In the genomic region with DNA sequence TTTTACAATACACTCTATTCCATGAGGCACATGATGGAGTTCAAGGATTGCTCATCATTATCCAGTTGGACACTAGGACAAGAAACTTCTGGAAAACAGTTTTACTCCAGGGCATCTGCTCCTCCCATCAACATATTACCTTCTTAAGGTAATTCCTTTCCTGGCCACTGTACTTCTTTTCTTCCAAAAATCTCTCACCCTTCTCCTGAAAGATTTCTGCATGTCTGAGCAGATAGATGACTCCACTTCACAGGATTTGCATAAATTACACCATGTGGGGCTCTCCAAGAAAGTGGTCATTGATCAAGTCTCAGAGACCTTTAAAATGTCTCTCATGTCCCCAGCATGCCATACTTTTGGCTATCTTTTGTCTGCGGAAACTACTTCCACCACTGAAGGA, we compare ENCODE assay signal across 14 cellular contexts.
DNase-seq lines count a peak whose midpoint lies in the region; ATAC-seq, FAIRE-seq and TF ChIP-seq lines count a peak whose summit lies in the region.
"Had no signal": no experiment of that assay in that cellular context is flagged by ENCODE, and none has a peak within 500 bp of the region (broad histone marks: within the 10 kb centered on the region; RNA-seq: fewer than 3 reads in every experiment).

No MANE protein-coding gene starts in this region.

- H2AFZ ChIP-seq in mammary epithelial cell (ENCODE audit: low read depth, low read length): peak overlapping the region; percentile 12
- H2AFZ ChIP-seq in keratinocyte (ENCODE audit: control insufficient read depth, low read length): peak overlapping the region; percentile 67

- H3K9me1 ChIP-seq in keratinocyte (ENCODE audit: control insufficient read depth, extremely low read depth, insufficient read depth, low read length): no peaks in the 10 kb centered on the region

- in situ Hi-C loops in mammary epithelial cell (cut with MboI; ENCODE audit: low sequenced_read_pairs in 2 of 2): no loop called here

- no peaks in the 10 kb centered on the region for H3K9me3 ChIP-seq in A673 (ENCODE audit: low read depth, low read length, poor library complexity, severe bottlenecking)
- no peaks in the 10 kb centered on the region for H3K9me3 ChIP-seq in mammary epithelial cell (replicated peaks; ENCODE audit: insufficient read depth, low read length)
- H3K9me3 ChIP-seq in keratinocyte (ENCODE audit: control insufficient read depth, low read depth, low read length): no peaks in the 10 kb centered on the region
- no peaks in the 10 kb centered on the region for H3K9me3 ChIP-seq in mucosa of descending colon
- H3K9me3 ChIP-seq: SJSA1 had no signal

- intact Hi-C loops in A673 (cut with micrococcal nuclease; ENCODE audit: unreplicated experiment): no loop called here
- intact Hi-C loops in mammary epithelial cell (cut with micrococcal nuclease): loop anchor here (1.0 to 2.0 kb wide), 6 partner anchors 36 to 102 kb away; no protein-coding TSS in a partner anchor
- intact Hi-C loops in mucosa of descending colon (cut with DNase I, micrococcal nuclease): no loop called here

- no peak for TF ChIP-seq CTCF in A673 (conservative IDR thresholded peaks at IDR 0.05; ENCODE audit: low read depth, low read length)
- peak; percentile 13 to 25 for TF ChIP-seq CTCF in mammary epithelial cell (conservative IDR thresholded peaks at IDR 0.05 in 1 of 2, IDR thresholded peaks at IDR 0.05 in 1 of 2; ENCODE audit: extremely low read depth in 1 of 2, insufficient read depth in 1 of 2, low read depth in 1 of 2, low read length in 2 of 2)
- TF ChIP-seq CTCF in keratinocyte (optimal IDR thresholded peaks at IDR 0.05 in 1 of 3, IDR thresholded peaks at IDR 0.05 in 1 of 3, conservative IDR thresholded peaks at IDR 0.05 in 1 of 3; ENCODE audit: extremely low read depth in 1 of 3, insufficient read depth in 2 of 3, low read length in 3 of 3): peak in 1 of 3 experiments; percentile 29
- no peak for TF ChIP-seq CTCF in mucosa of descending colon (IDR thresholded peaks at IDR 0.05)

- H3K4me1 ChIP-seq in A673 (ENCODE audit: insufficient read depth, low read length, poor library complexity, severe bottlenecking): no peaks in the 10 kb centered on the region
- peaks cover 35% of the 10 kb centered on the region for H3K4me1 ChIP-seq in mammary epithelial cell (ENCODE audit: insufficient read depth, low read length)
- H3K4me1 ChIP-seq in keratinocyte (ENCODE audit: control insufficient read depth, extremely low read depth, insufficient read depth, low read length): peaks cover 50% of the 10 kb centered on the region
- H3K4me1 ChIP-seq in mucosa of descending colon (ENCODE audit: low read depth): no peaks in the 10 kb centered on the region

- H3K79me2 ChIP-seq in mammary epithelial cell (ENCODE audit: insufficient read depth, low read length): no peaks in the 10 kb centered on the region
- no peaks in the 10 kb centered on the region for H3K79me2 ChIP-seq in keratinocyte (ENCODE audit: control insufficient read depth, insufficient read depth, low read length)

- dilution Hi-C loops in mammary epithelial cell (cut with HindIII; ENCODE audit: low sequenced_read_pairs): no loop called here
- dilution Hi-C loops in keratinocyte (cut with MboI; ENCODE audit: extremely low pct_ligation_motif_present, low sequenced_read_pairs): no loop called here

- CTCF ChIA-PET in A673 (lab: Charles Lee): no interaction called here
- CTCF ChIA-PET in mammary epithelial cell (lab: Charles Lee; ENCODE audit: low non-redundant PET): interaction anchor here (0.5 kb wide), 1 partner anchor 1170 kb away, joined by 4 read pairs; no protein-coding TSS in a partner anchor

- BruUV-seq in A673 (replicated peaks; lab: Mats Ljungman, UMichigan) (no TSS peak), mammary epithelial cell (replicated peaks; lab: Mats Ljungman, UMichigan) (TSS peak; percentile 77)

- peak; percentile 19 for DNase-seq in A673 (ENCODE audit: low spot score)
- DNase-seq in NCI-H524 (lab: John Stamatoyannopoulos, UW): peak; percentile 14 to 53
- DNase-seq in mammary epithelial cell: peak; percentile 85
- DNase-seq in keratinocyte (ENCODE audit: low read depth, low spot score): peak; percentile 57
- no peak for DNase-seq in activated naive CD4-positive, alpha-beta T cell treated with Interleukin-2 at 50 U/mL for 16 hours
- DNase-seq in stimulated activated naive CD4-positive, alpha-beta T cell treated with Interleukin-2 at 50 U/mL for 16 hours (lab: John Stamatoyannopoulos, UW): no peak
- no peak for DNase-seq in mucosa of descending colon
- DNase-seq: NCI-H1105, NCI-H1694 treated with DMSO at 0.1 percent for 48 hours, NCI-H526 treated with DMSO at 0.1 percent for 48 hours had no signal

- peak overlapping the region; percentile 54 for H3K4me2 ChIP-seq in mammary epithelial cell (ENCODE audit: insufficient read depth, low read depth, low read length)
- peak overlapping the region; percentile 70 for H3K4me2 ChIP-seq in keratinocyte (ENCODE audit: control insufficient read depth, extremely low read depth, insufficient read depth, low read depth, low read length)
- H3K4me2 ChIP-seq: KMS-11 had no signal

- FAIRE-seq in keratinocyte (lab: Jason Lieb, UNC): peak; percentile 73

- POLR2A ChIA-PET in A673 (lab: Charles Lee; ENCODE audit: low non-redundant PET): no interaction called here

- ATAC-seq in GM21619 (IDR thresholded peaks at IDR 0.05; ENCODE audit: unreplicated experiment) (no peak), mucosa of descending colon (no peak)

- H3K4me3 ChIP-seq in A673 (ENCODE audit: low read depth, low read length, poor library complexity, severe bottlenecking): no peak overlapping the region
- H3K4me3 ChIP-seq in mammary epithelial cell (replicated peaks in 1 of 3; ENCODE audit: insufficient read depth in 1 of 3, low read depth in 2 of 3, low read length in 3 of 3): no peak overlapping the region
- H3K4me3 ChIP-seq in keratinocyte (ENCODE audit: control insufficient read depth in 2 of 3, extremely low read depth in 1 of 3, insufficient read depth in 2 of 3, low read depth in 1 of 3, low read length in 3 of 3): peak overlapping the region in 2 of 3 experiments; percentile 40 to 45
- no peak overlapping the region for H3K4me3 ChIP-seq in mucosa of descending colon
- H3K4me3 ChIP-seq: SJSA1 had no signal

- H4K20me1 ChIP-seq in mammary epithelial cell (ENCODE audit: insufficient read depth, low read length) (no peaks in the 10 kb centered on the region), keratinocyte (ENCODE audit: control insufficient read depth, extremely low read depth, insufficient read depth, low read length) (no peaks in the 10 kb centered on the region)

- no peaks in the 10 kb centered on the region for H3K36me3 ChIP-seq in A673 (ENCODE audit: insufficient read depth, low read length, poor library complexity, severe bottlenecking)
- H3K36me3 ChIP-seq in mammary epithelial cell (ENCODE audit: insufficient read depth, low read length): no peaks in the 10 kb centered on the region
- no peaks in the 10 kb centered on the region for H3K36me3 ChIP-seq in keratinocyte (ENCODE audit: control insufficient read depth in 2 of 2, extremely low read depth in 1 of 2, insufficient read depth in 2 of 2, low read length in 2 of 2)
- no peaks in the 10 kb centered on the region for H3K36me3 ChIP-seq in mucosa of descending colon (ENCODE audit: low read depth)
- H3K36me3 ChIP-seq: SJSA1 had no signal

- WGBS in mammary epithelial cell (ENCODE audit: low coverage, missing lambda C conversion rate): 100% methylated on average over 1 of the region's 1 CpG

- H3K9ac ChIP-seq in mammary epithelial cell (ENCODE audit: insufficient read depth, low read length) (no peak overlapping the region), keratinocyte (ENCODE audit: control insufficient read depth, extremely low read depth, insufficient read depth, low read length) (peak overlapping the region; percentile 75)
- H3K9ac ChIP-seq: KMS-11 had no signal

- H3K27me3 ChIP-seq in A673 (replicated peaks; ENCODE audit: insufficient read depth, low read depth, low read length, poor library complexity) (no peaks in the 10 kb centered on the region), mammary epithelial cell (ENCODE audit: insufficient read depth, low read length) (no peaks in the 10 kb centered on the region), keratinocyte (ENCODE audit: control insufficient read depth, extremely low read depth, insufficient read depth, low read length) (no peaks in the 10 kb centered on the region)
- H3K27me3 ChIP-seq: SJSA1 had no signal

- no peak overlapping the region for H3K27ac ChIP-seq in A673 (ENCODE audit: low read depth, low read length, poor library complexity, severe bottlenecking)
- peak overlapping the region; percentile 83 for H3K27ac ChIP-seq in mammary epithelial cell (ENCODE audit: insufficient read depth, low read depth, low read length)
- peak overlapping the region; percentile 99 for H3K27ac ChIP-seq in keratinocyte (ENCODE audit: control insufficient read depth, insufficient read depth, low read length)
- H3K27ac ChIP-seq: C4-2B, KMS-11, SJSA1 had no signal

Comparison
In these comparisons a context has a peak if more than half of its experiments do, and no peak if none do; other contexts are left out.
1. DNase-seq: peak in A673 (single experiment), NCI-H524 (2 of 2), mammary epithelial cell (single experiment) and keratinocyte (single experiment); none in activated naive CD4-positive, alpha-beta T cell treated with Interleukin-2 at 50 U/mL for 16 hours (single experiment), stimulated activated naive CD4-positive, alpha-beta T cell treated with Interleukin-2 at 50 U/mL for 16 hours (single experiment) and mucosa of descending colon (0 of 3).
2. H3K4me3 ChIP-seq: peak in keratinocyte (2 of 3); none in A673 (single experiment), mammary epithelial cell (0 of 3) and mucosa of descending colon (single experiment).
3. CTCF ChIP-seq: peak in mammary epithelial cell (2 of 2); none in A673 (single experiment) and mucosa of descending colon (single experiment).